Comparison of ENCODE assay signal across 21 cellular contexts in the genomic region with DNA sequence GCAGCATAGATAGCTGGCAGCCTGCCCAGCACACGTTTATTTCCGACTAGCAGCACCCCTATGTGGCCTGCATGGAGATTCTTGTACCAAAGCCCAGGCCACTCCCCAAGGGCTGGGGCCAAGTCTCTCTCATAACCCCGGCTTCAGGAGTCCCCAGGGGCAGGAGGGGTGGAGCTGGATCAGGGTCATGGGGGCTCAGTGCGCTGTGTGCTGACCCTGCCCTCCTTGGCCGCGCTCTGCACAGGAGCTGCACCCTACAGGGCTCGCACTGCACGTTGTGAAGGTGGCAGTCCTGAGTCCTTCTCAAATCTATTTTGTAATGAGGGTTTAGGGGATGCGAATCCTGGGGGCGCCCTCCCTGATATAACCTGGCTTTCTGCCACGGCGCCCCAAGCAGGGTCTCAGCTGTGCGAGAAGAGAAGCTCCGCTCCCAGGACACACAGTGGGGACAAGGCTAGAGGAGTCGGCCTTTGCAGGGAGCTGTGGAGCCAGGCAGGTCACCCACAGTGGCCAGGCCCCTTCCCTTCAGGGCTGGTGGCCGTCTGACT. TPM values are rescaled to one million over a fixed set of nuclear protein-coding genes. Genes with fewer than 3 reads are reported as not detected.
A peak's percentile ranks its signal among the peaks of the same experiment; 100 is the strongest.
DNase-seq lines count a peak whose midpoint lies in the region; ATAC-seq and TF ChIP-seq lines count a peak whose summit lies in the region.
"Had no signal": no experiment of that assay in that cellular context is flagged by ENCODE, and none has a peak within 500 bp of the region (broad histone marks: within the 10 kb centered on the region; RNA-seq: fewer than 3 reads in every experiment).

No MANE protein-coding gene starts in this region.

- no peaks in the 10 kb centered on the region for H3K36me3 Mint-ChIP-seq in activated naive CD8-positive, alpha-beta T cell treated with anti-CD3 and anti-CD28 coated beads, Interleukin-2, amount 50 U/mL, for 24 hours (ENCODE audit: low read depth)
- H3K36me3 Mint-ChIP-seq: immature natural killer cell had no signal

- TF ChIP-seq POLR2A in breast epithelium (IDR thresholded peaks at IDR 0.05) = no peak

- H3K27me3 ChIP-seq in breast epithelium = no peaks in the 10 kb centered on the region
- H3K27me3 ChIP-seq: heart right ventricle, upper lobe of right lung had no signal

- ATAC-seq in mucosa of descending colon = peak; percentile 21
- ATAC-seq in activated naive CD8-positive, alpha-beta T cell treated with anti-CD3 and anti-CD28 coated beads, Interleukin-2, amount 50 U/mL, for 24 hours = no peak
- ATAC-seq: effector memory CD8-positive, alpha-beta T cell; heart right ventricle; naive thymus-derived CD4-positive, alpha-beta T cell; T-helper 17 cell; upper lobe of right lung had no signal

- no peak overlapping the region for H3K27ac Mint-ChIP-seq in activated naive CD8-positive, alpha-beta T cell treated with anti-CD3 and anti-CD28 coated beads, Interleukin-2, amount 50 U/mL, for 24 hours
- H3K27ac Mint-ChIP-seq: effector memory CD8-positive, alpha-beta T cell; naive thymus-derived CD4-positive, alpha-beta T cell; T-helper 17 cell had no signal

- H3K27ac ChIP-seq in breast epithelium = no peak overlapping the region
- H3K27ac ChIP-seq: heart right ventricle, upper lobe of right lung had no signal

- H3K9me3 ChIP-seq in mucosa of descending colon (no peaks in the 10 kb centered on the region), breast epithelium (no peaks in the 10 kb centered on the region)
- H3K9me3 ChIP-seq: HAP-1, heart right ventricle, upper lobe of right lung had no signal

- H3K4me1 Mint-ChIP-seq in activated naive CD8-positive, alpha-beta T cell treated with anti-CD3 and anti-CD28 coated beads, Interleukin-2, amount 50 U/mL, for 24 hours = no peaks in the 10 kb centered on the region

- intact Hi-C loops in mucosa of descending colon (cut with DNase I, micrococcal nuclease) (no loop called here), breast epithelium (cut with DNase I; ENCODE audit: low total_unique reads) (no loop called here)

- DNase-seq in COR-L47 (lab: John Stamatoyannopoulos, UW) = peak; percentile 30
- peak; percentile 44 for DNase-seq in HT-29 (ENCODE audit: low spot score)
- peak; percentile 51 for DNase-seq in RPMI8226
- DNase-seq in mucosa of descending colon = peak in 1 of 3 donors; percentile 17
- DNase-seq in breast epithelium (ENCODE audit: low spot score in 2 of 2) = no peak
- DNase-seq in activated naive CD8-positive, alpha-beta T cell treated with anti-CD3 and anti-CD28 coated beads, Interleukin-2, amount 50 U/mL, for 24 hours = no peak
- DNase-seq in amygdala (lab: John Stamatoyannopoulos, UW) = no peak
- DNase-seq: activated CD4-positive, alpha-beta T cell treated with anti-CD3 and anti-CD28 coated beads, Interleukin-2, amount 50 U/mL, for 4 hours; effector memory CD8-positive, alpha-beta T cell; GDM1; immature natural killer cell; naive thymus-derived CD4-positive, alpha-beta T cell; NCI-H1436; NCI-H526; SIG-M5; stimulated activated CD4-positive, alpha-beta T cell treated with anti-CD3 and anti-CD28 coated beads, Interleukin-4, amount 100 ng/mL, for 24 hours; T-helper 17 cell; upper lobe of right lung had no signal

- H3K4me3 Mint-ChIP-seq in activated naive CD8-positive, alpha-beta T cell treated with anti-CD3 and anti-CD28 coated beads, Interleukin-2, amount 50 U/mL, for 24 hours = no peak overlapping the region
- H3K4me3 Mint-ChIP-seq: effector memory CD8-positive, alpha-beta T cell; immature natural killer cell; naive thymus-derived CD4-positive, alpha-beta T cell; T-helper 17 cell had no signal

- H3K4me1 ChIP-seq in mucosa of descending colon (ENCODE audit: low read depth) (no peaks in the 10 kb centered on the region), breast epithelium (no peaks in the 10 kb centered on the region)
- H3K4me1 ChIP-seq: HAP-1, heart right ventricle, upper lobe of right lung had no signal

- H3K36me3 ChIP-seq in mucosa of descending colon (ENCODE audit: low read depth) (no peaks in the 10 kb centered on the region), breast epithelium (no peaks in the 10 kb centered on the region)
- H3K36me3 ChIP-seq: HAP-1, upper lobe of right lung had no signal

- H3K27me3 Mint-ChIP-seq in activated naive CD8-positive, alpha-beta T cell treated with anti-CD3 and anti-CD28 coated beads, Interleukin-2, amount 50 U/mL, for 24 hours = peaks cover 1% of the 10 kb centered on the region

- H3K4me3 ChIP-seq in mucosa of descending colon (no peak overlapping the region), breast epithelium (no peak overlapping the region)
- H3K4me3 ChIP-seq: HAP-1, heart right ventricle, smooth muscle cell, upper lobe of right lung had no signal

- TF ChIP-seq CTCF in mucosa of descending colon (IDR thresholded peaks at IDR 0.05) (no peak), breast epithelium (IDR thresholded peaks at IDR 0.05) (no peak)

- peaks cover 14% of the 10 kb centered on the region for H3K9me3 Mint-ChIP-seq in activated naive CD8-positive, alpha-beta T cell treated with anti-CD3 and anti-CD28 coated beads, Interleukin-2, amount 50 U/mL, for 24 hours

RNA-seq across cellular contexts. Expression of a gene that starts 28.6 kb away (rescaled TPM):
- total RNA-seq in HT-29 (2014; rRNA removed; shearing (Covaris generic)) = 5.8 and 7.5 TPM in 2 replicates
- total RNA-seq in mucosa of descending colon = 1 to 10 TPM in 2 of 3 donors, under 1 TPM in 1; 0.93 to 3.7 (median 2.1) TPM
- 10 to 100 TPM in 1 of 3 donors, 1 to 10 TPM in 1, not detected in 1; 5.9 to 16.7 TPM for total RNA-seq in breast epithelium
- total RNA-seq: T-helper 17 cell had no signal

Comparison
In these comparisons a context has a peak if more than half of its experiments do, and no peak if none do; other contexts are left out.
1. DNase-seq: peak in COR-L47 (single experiment), HT-29 (single experiment) and RPMI8226 (single experiment); none in breast epithelium (0 of 2), activated naive CD8-positive, alpha-beta T cell treated with anti-CD3 and anti-CD28 coated beads, Interleukin-2, amount 50 U/mL, for 24 hours (single experiment) and amygdala (0 of 56).